Comparison of ENCODE assay signal across 8 cellular contexts in the genomic region with DNA sequence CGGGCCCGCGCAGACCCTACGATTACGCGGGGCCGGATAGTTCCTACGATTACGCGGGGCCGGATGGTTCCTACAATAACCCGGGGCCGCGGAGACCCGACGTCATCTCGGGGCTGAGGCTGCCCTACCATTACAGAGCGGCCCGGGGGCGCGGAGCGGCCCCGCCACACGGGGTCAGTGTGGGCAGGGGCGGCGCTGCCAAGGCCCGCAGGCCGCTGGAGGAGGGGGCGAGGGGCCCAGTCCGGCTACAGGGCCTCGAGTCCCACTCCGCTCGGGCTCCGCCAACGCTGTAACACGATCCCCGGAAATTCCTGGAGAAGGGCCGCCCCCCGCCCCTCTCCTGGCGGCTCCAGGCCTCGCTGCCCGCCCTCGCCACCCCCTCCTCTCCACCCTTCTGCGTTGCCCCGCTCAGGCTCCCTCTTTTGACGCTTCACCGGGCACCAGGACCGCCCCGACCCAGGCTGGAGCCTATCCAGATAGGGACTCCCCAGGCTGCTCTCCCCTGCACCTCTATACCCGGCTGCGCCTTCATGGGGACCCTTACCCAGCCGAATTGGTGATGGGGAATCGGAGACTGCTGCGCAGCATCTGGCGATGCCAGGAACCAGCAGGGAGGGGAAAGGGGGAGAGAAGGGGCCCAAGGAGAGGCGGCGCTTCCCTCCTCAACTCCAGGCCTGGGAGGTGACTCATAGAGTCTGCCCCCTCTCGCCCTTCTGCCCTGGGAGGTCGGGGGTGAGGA. TPM values are rescaled to one million over a fixed set of nuclear protein-coding genes. Genes with fewer than 3 reads are reported as not detected.
DNase-seq lines count a peak whose midpoint lies in the region; ATAC-seq, FAIRE-seq and TF ChIP-seq lines count a peak whose summit lies in the region.

A gene with protein sequence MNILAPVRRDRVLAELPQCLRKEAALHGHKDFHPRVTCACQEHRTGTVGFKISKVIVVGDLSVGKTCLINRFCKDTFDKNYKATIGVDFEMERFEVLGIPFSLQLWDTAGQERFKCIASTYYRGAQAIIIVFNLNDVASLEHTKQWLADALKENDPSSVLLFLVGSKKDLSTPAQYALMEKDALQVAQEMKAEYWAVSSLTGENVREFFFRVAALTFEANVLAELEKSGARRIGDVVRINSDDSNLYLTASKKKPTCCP (minus strand): TSS at position 291 of the 739 bp plus-strand sequence. CDS start 602 bp downstream, outside the sequence.

- no peaks in the 10 kb centered on the region for H3K27me3 Mint-ChIP-seq in chondrocyte (ENCODE audit: low read depth)

- ATAC-seq in GM18505 (IDR thresholded peaks at IDR 0.05; ENCODE audit: unreplicated experiment) (no peak), Panc1 (peak; percentile 65), GM19455 (IDR thresholded peaks at IDR 0.05; ENCODE audit: unreplicated experiment) (no peak)

- peaks cover 42% of the 10 kb centered on the region for H3F3A ChIP-seq in smooth muscle cell (ENCODE audit: low read depth)

- POLR2A ChIA-PET in Panc1 (lab: Charles Lee): no interaction called here

- H3K9me3 Mint-ChIP-seq in chondrocyte (ENCODE audit: low read depth): no peaks in the 10 kb centered on the region

- H3K9ac ChIP-seq in smooth muscle cell (ENCODE audit: low read depth): peak within 1 kb of the TSS; percentile 99

- DNase-seq in AG09309 (ENCODE audit: low read depth) (peak; percentile 52), Panc1 (ENCODE audit: low read depth, low spot score) (no peak), chondrocyte (ENCODE audit: low spot score) (no peak), kidney epithelial cell (ENCODE audit: low read depth) (no peak), smooth muscle cell (lab: John Stamatoyannopoulos, UW; ENCODE audit: unreplicated experiment) (peak; percentile 96), GM12892 (ENCODE audit: insufficient read length) (no peak)

- H3K79me2 ChIP-seq in smooth muscle cell (ENCODE audit: low read depth): peaks cover 49% of the 10 kb centered on the region

- peak within 1 kb of the TSS; percentile 58 for H3K4me3 ChIP-seq in AG09309 (ENCODE audit: control insufficient read depth, low read depth, low read length)
- H3K4me3 ChIP-seq in Panc1 (ENCODE audit: low read depth in 2 of 2, low read length in 2 of 2): peak within 1 kb of the TSS; percentile 58 to 88
- H3K4me3 ChIP-seq in kidney epithelial cell (ENCODE audit: low read depth, low read length): peak within 1 kb of the TSS; percentile 75
- H3K4me3 ChIP-seq in smooth muscle cell: peak within 1 kb of the TSS; percentile 79

- H3K4me2 ChIP-seq in smooth muscle cell: peak within 1 kb of the TSS; percentile 98

- FAIRE-seq in GM12892 (lab: Jason Lieb, UNC): no peak

- H3K4me1 ChIP-seq in Panc1 (ENCODE audit: control insufficient read depth, insufficient read depth, low read length): peaks cover 37% of the 10 kb centered on the region
- H3K4me1 ChIP-seq in smooth muscle cell (ENCODE audit: low read depth): peaks cover 35% of the 10 kb centered on the region

- H4K20me1 ChIP-seq in smooth muscle cell (ENCODE audit: low read depth): peaks cover 54% of the 10 kb centered on the region

- H2AFZ ChIP-seq in smooth muscle cell (ENCODE audit: low read depth): no peak within 1 kb of the TSS

- CTCF ChIA-PET in Panc1 (lab: Charles Lee): no interaction called here

- WGBS in smooth muscle cell (ENCODE audit: low lambda C conversion rate): under 1% methylated on average over 53 of the region's 59 CpGs

- intact Hi-C loops in Panc1 (cut with micrococcal nuclease; ENCODE audit: unreplicated experiment): no loop called here

- peak within 1 kb of the TSS; percentile 94 for H3K27ac Mint-ChIP-seq in chondrocyte (ENCODE audit: unreplicated experiment)

- peak; percentile 13 for TF ChIP-seq CTCF in AG09309 (IDR thresholded peaks at IDR 0.05; ENCODE audit: control insufficient read depth, insufficient read depth, low read depth, low read length, missing control alignments)
- peak; percentile 70 for TF ChIP-seq CTCF in Panc1 (IDR thresholded peaks at IDR 0.05)
- TF ChIP-seq CTCF in chondrocyte (IDR thresholded peaks at IDR 0.05): peak; percentile 73
- TF ChIP-seq CTCF in kidney epithelial cell (IDR thresholded peaks at IDR 0.05; ENCODE audit: insufficient read depth, low read length, poor library complexity, severe bottlenecking): peak; percentile 24
- peak; percentile 47 for TF ChIP-seq CTCF in smooth muscle cell (IDR thresholded peaks at IDR 0.05; ENCODE audit: borderline replicate concordance, insufficient read depth, poor library complexity, severe bottlenecking)

- peak within 1 kb of the TSS; percentile 86 for H3K4me3 Mint-ChIP-seq in chondrocyte (ENCODE audit: unreplicated experiment)

- no TSS peak for BruUV-seq in Panc1 (replicated peaks; lab: Mats Ljungman, UMichigan)

- H3K36me3 ChIP-seq in Panc1 (ENCODE audit: control insufficient read depth, insufficient read depth, low read length): peaks cover 22% of the 10 kb centered on the region
- peaks cover 8% of the 10 kb centered on the region for H3K36me3 ChIP-seq in kidney epithelial cell (ENCODE audit: control insufficient read depth, insufficient read depth, low read length)
- no peaks in the 10 kb centered on the region for H3K36me3 ChIP-seq in smooth muscle cell (ENCODE audit: low read depth)

- H3K27ac ChIP-seq in Panc1 (ENCODE audit: low read length) (peak within 1 kb of the TSS; percentile 99), smooth muscle cell (ENCODE audit: low read depth) (peak within 1 kb of the TSS; percentile 98)

- H3K4me1 Mint-ChIP-seq in chondrocyte (ENCODE audit: low read depth): peaks cover 63% of the 10 kb centered on the region

- peaks cover 27% of the 10 kb centered on the region for H3K36me3 Mint-ChIP-seq in chondrocyte (ENCODE audit: low read depth)

- H3K27me3 ChIP-seq in Panc1 (ENCODE audit: control insufficient read depth, insufficient read depth, low read length) (no peaks in the 10 kb centered on the region), kidney epithelial cell (ENCODE audit: control insufficient read depth, insufficient read depth, low read length) (no peaks in the 10 kb centered on the region), smooth muscle cell (ENCODE audit: low read depth) (no peaks in the 10 kb centered on the region)

- H3K9me3 ChIP-seq in Panc1 (ENCODE audit: control insufficient read depth, insufficient read depth, low read depth, low read length) (no peaks in the 10 kb centered on the region), smooth muscle cell (replicated peaks; ENCODE audit: low read depth) (no peaks in the 10 kb centered on the region)

- in situ Hi-C loops in Panc1 (cut with HindIII; ENCODE audit: low pct_unique_long_range_greater_than_20kb, low sequenced_read_pairs): no loop called here

- TF ChIP-seq POLR2A in GM18505 (IDR thresholded peaks at IDR 0.05; ENCODE audit: borderline replicate concordance, extremely low read depth, insufficient read depth, insufficient read length) (peak; percentile 43), GM12892 (IDR thresholded peaks at IDR 0.05; ENCODE audit: low read depth, low read length) (no peak)

RNA-seq across cellular contexts. Expression of the gene that starts here (rescaled TPM):
- total RNA-seq in Panc1 (2021; ENCODE audit: unreplicated experiment) (284 TPM), chondrocyte (128 to 132 TPM (median 131 TPM) in 3 replicates), kidney epithelial cell (283 and 314 TPM in 2 replicates), smooth muscle cell (141 and 208 TPM in 2 replicates)
- 260 TPM for polyA plus RNA-seq in Panc1 (2012; ENCODE audit: insufficient read length)
- polyA plus RNA-seq in smooth muscle cell: 256 and 289 TPM in 2 replicates
- polyA plus RNA-seq in GM12892 (2012; ENCODE audit: missing spikeins): 18.7 TPM

Comparison
In these comparisons a context has a peak if more than half of its experiments do, and no peak if none do; other contexts are left out.
1. DNase-seq: peak in AG09309 (single experiment) and smooth muscle cell (single experiment); none in Panc1 (single experiment), chondrocyte (single experiment), kidney epithelial cell (single experiment) and GM12892 (single experiment).
2. CTCF ChIP-seq: peak in every context shown above with its lines; median percentile 73 in chondrocyte; 70 in Panc1; 47 in smooth muscle cell; 24 in kidney epithelial cell; 13 in AG09309.
3. Peak in every context shown above with its lines, with median percentiles within 50 percentile points of each other: H3K4me3 ChIP-seq.